ENCODE assay signal across 19 cellular contexts in the genomic region with DNA sequence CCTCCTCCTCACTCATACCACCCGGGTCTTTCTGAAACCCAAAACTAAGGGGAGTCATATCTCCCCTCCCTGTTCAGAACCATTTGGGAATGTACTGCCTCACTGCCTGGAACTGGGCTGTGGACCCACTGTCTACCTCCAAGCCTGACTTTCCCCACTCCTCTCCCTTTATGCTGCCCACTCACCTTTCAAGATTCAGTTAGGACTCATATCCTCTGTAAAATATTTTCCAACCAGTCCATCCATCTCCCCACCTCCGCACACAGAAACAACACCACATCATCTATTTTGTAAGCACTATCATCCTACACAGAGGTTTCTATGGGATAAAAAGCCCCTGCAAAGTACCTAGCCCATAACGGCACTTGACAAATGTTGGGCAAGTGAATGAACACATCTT.
DNase-seq lines count a peak whose midpoint lies in the region; ATAC-seq, FAIRE-seq and TF ChIP-seq lines count a peak whose summit lies in the region.
"Had no signal": no experiment of that assay in that cellular context is flagged by ENCODE, and none has a peak within 500 bp of the region (broad histone marks: within the 10 kb centered on the region; RNA-seq: fewer than 3 reads in every experiment).

No MANE protein-coding gene starts in this region.

- H3K27me3 Mint-ChIP-seq in activated CD8-positive, alpha-beta memory T cell treated with anti-CD3 and anti-CD28 coated beads, Interleukin-2, amount 10 ng/mL, durations not matched to agents 7 days and 5 days = peaks cover 47% of the 10 kb centered on the region
- no peaks in the 10 kb centered on the region for H3K27me3 Mint-ChIP-seq in astrocyte (ENCODE audit: low read depth, unreplicated experiment)
- peaks cover 25% of the 10 kb centered on the region for H3K27me3 Mint-ChIP-seq in stimulated activated naive CD8-positive, alpha-beta T cell treated with anti-CD3 and anti-CD28 coated beads, Interleukin-15, Interleukin-2, amounts not matched to agents 100 ng/mL and 50 ng/mL, for 24 hours

- H3K4me3 ChIP-seq in OCI-LY3 (ENCODE audit: low read length) (peak overlapping the region; percentile 45), astrocyte (ENCODE audit: insufficient read depth, low read depth, low read length) (no peak overlapping the region)
- H3K4me3 ChIP-seq: gastrocnemius medialis had no signal

- H2AFZ ChIP-seq in OCI-LY3 (ENCODE audit: low read depth, low read length) (peak overlapping the region; percentile 80), astrocyte (ENCODE audit: low read depth, low read length) (no peak overlapping the region)

- peaks cover 27% of the 10 kb centered on the region for H3K4me1 ChIP-seq in OCI-LY3 (ENCODE audit: low read length)
- H3K4me1 ChIP-seq in astrocyte (ENCODE audit: insufficient read depth, low read length) = no peaks in the 10 kb centered on the region

- CTCF ChIA-PET in activated CD8-positive, alpha-beta memory T cell treated with anti-CD3 and anti-CD28 coated beads, Interleukin-2, amount 10 ng/mL, durations not matched to agents 7 days and 5 days (lab: Charles Lee) = no interaction called here

- H4K20me1 ChIP-seq in OCI-LY3 (ENCODE audit: insufficient read depth, low read length) = no peaks in the 10 kb centered on the region
- no peaks in the 10 kb centered on the region for H4K20me1 ChIP-seq in astrocyte (ENCODE audit: insufficient read depth, low read length)

- peaks cover 29% of the 10 kb centered on the region for H3K36me3 Mint-ChIP-seq in activated CD8-positive, alpha-beta memory T cell treated with anti-CD3 and anti-CD28 coated beads, Interleukin-2, amount 10 ng/mL, durations not matched to agents 7 days and 5 days
- no peaks in the 10 kb centered on the region for H3K36me3 Mint-ChIP-seq in astrocyte (ENCODE audit: low read depth, unreplicated experiment)
- peaks cover 7% of the 10 kb centered on the region for H3K36me3 Mint-ChIP-seq in stimulated activated naive CD8-positive, alpha-beta T cell treated with anti-CD3 and anti-CD28 coated beads, Interleukin-15, Interleukin-2, amounts not matched to agents 100 ng/mL and 50 ng/mL, for 24 hours (ENCODE audit: low read depth)

- 0 out of 2 replicates have a peak, but pooled peaks cover 10% of the 10 kb centered on the region for H3K9me3 ChIP-seq in OCI-LY3 (ENCODE audit: insufficient read depth, low read length)
- no peaks in the 10 kb centered on the region for H3K9me3 ChIP-seq in astrocyte (ENCODE audit: insufficient read depth, low read depth, low read length)
- H3K9me3 ChIP-seq: gastrocnemius medialis had no signal

- peaks cover 15% of the 10 kb centered on the region for H3K9me3 Mint-ChIP-seq in activated CD8-positive, alpha-beta memory T cell treated with anti-CD3 and anti-CD28 coated beads, Interleukin-2, amount 10 ng/mL, durations not matched to agents 7 days and 5 days (ENCODE audit: low read depth)
- peaks cover 30% of the 10 kb centered on the region for H3K9me3 Mint-ChIP-seq in astrocyte (ENCODE audit: unreplicated experiment)
- peaks cover 20% of the 10 kb centered on the region for H3K9me3 Mint-ChIP-seq in stimulated activated naive CD8-positive, alpha-beta T cell treated with anti-CD3 and anti-CD28 coated beads, Interleukin-15, Interleukin-2, amounts not matched to agents 100 ng/mL and 50 ng/mL, for 24 hours

- H3K4me2 ChIP-seq in OCI-LY3 (ENCODE audit: low read length) = peak overlapping the region; percentile 81
- no peak overlapping the region for H3K4me2 ChIP-seq in astrocyte (ENCODE audit: low read length)

- H3K9ac ChIP-seq in OCI-LY3 (ENCODE audit: low read length) (peak overlapping the region; percentile 52), astrocyte (ENCODE audit: low read length) (no peak overlapping the region)
- H3K9ac ChIP-seq: parathyroid adenoma had no signal

- H3K36me3 ChIP-seq in OCI-LY3 (replicated peaks; ENCODE audit: low read depth, low read length) (peaks cover 5% of the 10 kb centered on the region), astrocyte (ENCODE audit: insufficient read depth, low read length) (no peaks in the 10 kb centered on the region)
- H3K36me3 ChIP-seq: gastrocnemius medialis had no signal

- peaks cover 26% of the 10 kb centered on the region for H3K4me1 Mint-ChIP-seq in activated CD8-positive, alpha-beta memory T cell treated with anti-CD3 and anti-CD28 coated beads, Interleukin-2, amount 10 ng/mL, durations not matched to agents 7 days and 5 days
- H3K4me1 Mint-ChIP-seq in astrocyte (ENCODE audit: low read depth, unreplicated experiment) = peaks cover 9% of the 10 kb centered on the region
- H3K4me1 Mint-ChIP-seq in stimulated activated naive CD8-positive, alpha-beta T cell treated with anti-CD3 and anti-CD28 coated beads, Interleukin-15, Interleukin-2, amounts not matched to agents 100 ng/mL and 50 ng/mL, for 24 hours (ENCODE audit: low read depth) = peaks cover 23% of the 10 kb centered on the region

- peak overlapping the region; percentile 53 for H3K27ac ChIP-seq in OCI-LY3 (ENCODE audit: low read length)
- no peak overlapping the region for H3K27ac ChIP-seq in astrocyte (ENCODE audit: low read depth, low read length)
- H3K27ac ChIP-seq: gastrocnemius medialis, parathyroid adenoma had no signal

- H3K27me3 ChIP-seq in OCI-LY3 (ENCODE audit: low read depth, low read length) (no peaks in the 10 kb centered on the region), astrocyte (ENCODE audit: insufficient read depth, low read length) (no peaks in the 10 kb centered on the region)
- H3K27me3 ChIP-seq: gastrocnemius medialis had no signal

- TF ChIP-seq CTCF in OCI-LY3 (IDR thresholded peaks at IDR 0.05; ENCODE audit: low read depth, low read length) = no peak
- no peak for TF ChIP-seq CTCF in astrocyte (IDR thresholded peaks at IDR 0.05; ENCODE audit: insufficient read depth, low read depth, low read length)

- peak overlapping the region; percentile 18 for H3K27ac Mint-ChIP-seq in activated CD8-positive, alpha-beta memory T cell treated with anti-CD3 and anti-CD28 coated beads, Interleukin-2, amount 10 ng/mL, durations not matched to agents 7 days and 5 days
- H3K27ac Mint-ChIP-seq in astrocyte (ENCODE audit: unreplicated experiment) = peak overlapping the region; percentile 37
- peak overlapping the region; percentile 42 for H3K27ac Mint-ChIP-seq in stimulated activated naive CD8-positive, alpha-beta T cell treated with anti-CD3 and anti-CD28 coated beads, Interleukin-15, Interleukin-2, amounts not matched to agents 100 ng/mL and 50 ng/mL, for 24 hours

- ATAC-seq in activated CD8-positive, alpha-beta memory T cell treated with anti-CD3 and anti-CD28 coated beads, Interleukin-2, amount 10 ng/mL, durations not matched to agents 7 days and 5 days = no peak
- ATAC-seq: gastrocnemius medialis, sciatic nerve had no signal

- H3K4me3 Mint-ChIP-seq in activated CD8-positive, alpha-beta memory T cell treated with anti-CD3 and anti-CD28 coated beads, Interleukin-2, amount 10 ng/mL, durations not matched to agents 7 days and 5 days = no peak overlapping the region
- H3K4me3 Mint-ChIP-seq in astrocyte (ENCODE audit: unreplicated experiment) = no peak overlapping the region
- H3K4me3 Mint-ChIP-seq in stimulated activated naive CD8-positive, alpha-beta T cell treated with anti-CD3 and anti-CD28 coated beads, Interleukin-15, Interleukin-2, amounts not matched to agents 100 ng/mL and 50 ng/mL, for 24 hours = peak overlapping the region; percentile 12

- no peak for DNase-seq in activated CD8-positive, alpha-beta memory T cell treated with anti-CD3 and anti-CD28 coated beads, Interleukin-2, amount 10 ng/mL, durations not matched to agents 7 days and 5 days
- no peak for DNase-seq in activated CD8-positive, alpha-beta memory T cell treated with anti-CD3 and anti-CD28 coated beads for 24 hours
- DNase-seq in astrocyte (ENCODE audit: low read depth) (no peak), DMS153 treated with DMSO at 0.1 percent for 48 hours (lab: John Stamatoyannopoulos, UW; ENCODE audit: unreplicated experiment) (no peak), UCSD-AML1 (lab: John Stamatoyannopoulos, UW; ENCODE audit: unreplicated experiment) (no peak), NCI-H526 treated with DMSO at 0.1 percent for 48 hours (lab: John Stamatoyannopoulos, UW) (no peak)
- DNase-seq: activated CD4-positive, alpha-beta T cell treated with anti-CD3 and anti-CD28 coated beads for 4 hours; activated T-cell treated with anti-CD3 and anti-CD28 coated beads, Interleukin-2, amount 50 U/mL, for 1 hour; C1 segment of cervical spinal cord; central memory CD4-positive, alpha-beta T cell; gastrocnemius medialis; HCEC 1CT; NCI-H1105 treated with DMSO at 0.1 percent for 48 hours; NCI-H2107; NCI-H524 had no signal

- FAIRE-seq in astrocyte (lab: Jason Lieb, UNC) = no peak

- no peaks in the 10 kb centered on the region for H3K79me2 ChIP-seq in OCI-LY3 (ENCODE audit: low read length)
- no peaks in the 10 kb centered on the region for H3K79me2 ChIP-seq in astrocyte (ENCODE audit: insufficient read depth, low read length)
- H3K79me2 ChIP-seq: parathyroid adenoma had no signal
